Comparison of ENCODE assay signal across 22 cellular contexts in the genomic region with DNA sequence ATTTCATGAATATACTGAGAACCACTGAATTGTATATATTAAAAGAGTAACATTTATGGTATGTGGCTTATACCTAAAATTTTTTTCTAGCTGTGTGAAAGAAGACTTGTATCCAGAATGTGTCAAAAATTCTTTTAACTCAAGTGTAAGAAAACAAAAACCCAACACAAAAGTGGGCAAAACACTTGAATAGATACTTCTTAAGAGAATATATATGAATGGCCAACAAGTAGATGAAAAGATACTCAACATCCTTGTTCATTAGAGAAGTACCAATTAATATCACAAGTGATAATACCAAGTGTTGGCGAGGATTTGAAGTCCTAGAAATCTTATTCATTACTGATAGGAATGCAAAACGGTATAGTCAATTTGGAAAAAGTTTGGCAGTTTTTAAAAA.
"Had no signal": no experiment of that assay in that cellular context is flagged by ENCODE, and none has a peak within 500 bp of the region (broad histone marks: within the 10 kb centered on the region; RNA-seq: fewer than 3 reads in every experiment).

No MANE protein-coding gene starts in this region.

- H3K4me3 Mint-ChIP-seq: dendritic cell treated with granulocyte-macrophage colony-stimulating factor and Interleukin-4, amounts not matched to agents 40 ng/mL and 50 ng/mL, for 4 days; effector memory CD8-positive, alpha-beta T cell; endodermal cell had no signal

- H3K4me1 Mint-ChIP-seq: endodermal cell had no signal

- DNase-seq: colonic mucosa; cortex of kidney; dermis blood vessel endothelial cell; dorsolateral prefrontal cortex; effector CD4-positive, alpha-beta T cell; effector CD8-positive, alpha-beta T cell; effector memory CD4-positive, alpha-beta T cell; effector memory CD8-positive, alpha-beta T cell; endodermal cell; erythroblast; esophagus squamous epithelium; foreskin fibroblast; foreskin keratinocyte; foreskin melanocyte; gastrocnemius medialis; glutamatergic neuron; head of caudate nucleus; heart left ventricle; heart right ventricle had no signal

- ATAC-seq: effector memory CD8-positive, alpha-beta T cell; esophagus mucosa; foreskin keratinocyte; gastrocnemius medialis; gastroesophageal sphincter; heart left ventricle; heart right ventricle had no signal

- H3K27ac Mint-ChIP-seq: dendritic cell treated with granulocyte-macrophage colony-stimulating factor and Interleukin-4, amounts not matched to agents 40 ng/mL and 50 ng/mL, for 4 days; effector memory CD8-positive, alpha-beta T cell; endodermal cell had no signal

- H3K27me3 Mint-ChIP-seq: dendritic cell treated with granulocyte-macrophage colony-stimulating factor and Interleukin-4, amounts not matched to agents 40 ng/mL and 50 ng/mL, for 4 days; effector memory CD8-positive, alpha-beta T cell had no signal

- H3K9me3 Mint-ChIP-seq: effector memory CD8-positive, alpha-beta T cell had no signal
